Comparison of ENCODE assay signal across 27 cellular contexts in genomic region chr14:88079624-88080023, GRCh38.
DNase-seq lines count a peak whose midpoint lies in the region; ATAC-seq, FAIRE-seq and TF ChIP-seq lines count a peak whose summit lies in the region.
"Had no signal": no experiment of that assay in that cellular context is flagged by ENCODE, and none has a peak within 500 bp of the region (broad histone marks: within the 10 kb centered on the region; RNA-seq: fewer than 3 reads in every experiment).

No MANE protein-coding gene starts in this region.

- H3K9me3 ChIP-seq in K562 (replicated peaks; ENCODE audit: control insufficient read depth, insufficient read depth, low read depth, low read length) (no peaks in the 10 kb centered on the region), heart left ventricle (no peaks in the 10 kb centered on the region)
- H3K9me3 ChIP-seq: BE2C, SK-N-SH had no signal

- H3K4me3 ChIP-seq in K562 (no peak overlapping the region), heart left ventricle (no peak overlapping the region)

- ATAC-seq in K562 (no peak), HG02678 (IDR thresholded peaks at IDR 0.05; ENCODE audit: unreplicated experiment) (no peak), heart left ventricle (no peak)
- ATAC-seq: PC-3, T-helper 17 cell had no signal

- no TSS peak for BruUV-seq in K562 (replicated peaks; lab: Mats Ljungman, UMichigan)

- H3K9me1 ChIP-seq in K562 (ENCODE audit: control insufficient read depth, insufficient read depth, low read length) = no peaks in the 10 kb centered on the region

- no peak for TF ChIP-seq POLR2A in K562 (conservative IDR thresholded peaks at IDR 0.05)
- TF ChIP-seq POLR2A in heart left ventricle (IDR thresholded peaks at IDR 0.05) = no peak

- TF ChIP-seq CTCF in K562 (IDR thresholded peaks at IDR 0.05 in 2 of 3, conservative IDR thresholded peaks at IDR 0.05 in 1 of 3; ENCODE audit: insufficient read depth in 2 of 3, low read depth in 1 of 3, low read length in 3 of 3) (no peak), heart left ventricle (IDR thresholded peaks at IDR 0.05) (no peak)

- H3K79me2 ChIP-seq in K562 (ENCODE audit: control insufficient read depth, insufficient read depth, low read length) = no peaks in the 10 kb centered on the region

- in situ Hi-C loops in K562 (cut with MboI) = no loop called here

- H2AFZ ChIP-seq in K562 (ENCODE audit: low read depth, low read length) = no peak overlapping the region

- TF ChIP-seq RAD21 in K562 (CRISPR knock-in tag; conservative IDR thresholded peaks at IDR 0.05 in 1 of 2, IDR thresholded peaks at IDR 0.05 in 1 of 2) = no peak

- H3K27ac ChIP-seq in K562 (ENCODE audit: extremely low read depth, low read depth, low read length) = no peak overlapping the region
- H3K27ac ChIP-seq in heart left ventricle = no peak overlapping the region
- H3K27ac ChIP-seq: 22Rv1, HL-60 had no signal

- TF ChIP-seq EP300 in K562 (IDR thresholded peaks at IDR 0.05; ENCODE audit: low read length) = no peak

- 0% methylated on average over 2 of the region's 2 CpGs for WGBS in K562 (ENCODE audit: insufficient coverage, low coverage, missing lambda C conversion rate)
- 35 to 92% (median 89%) methylated on average over 2 of the region's 2 CpGs for WGBS in heart left ventricle, 4 donors

- no peaks in the 10 kb centered on the region for H4K20me1 ChIP-seq in K562 (replicated peaks; ENCODE audit: control insufficient read depth, insufficient read depth, low read length)

- POLR2A ChIA-PET in K562 (lab: Yijun Ruan, JAX) = no interaction called here

- intact Hi-C loops in K562 (cut with micrococcal nuclease) (no loop called here), heart left ventricle (cut with DNase I) (no loop called here)

- no peak for FAIRE-seq in K562 (lab: Jason Lieb, UNC)
- FAIRE-seq: GM12892, H54 had no signal

- H3K9ac ChIP-seq in K562 (ENCODE audit: insufficient read depth in 1 of 2, low read depth in 2 of 2, low read length in 2 of 2) = no peak overlapping the region
- H3K9ac ChIP-seq: SK-N-SH had no signal

- CTCF ChIA-PET in K562 (lab: Yijun Ruan, JAX; ENCODE audit: low intra/inter-chr PET ratio) = no interaction called here

- H3K36me3 ChIP-seq in K562 (ENCODE audit: control insufficient read depth, insufficient read depth, low read length) (no peaks in the 10 kb centered on the region), heart left ventricle (no peaks in the 10 kb centered on the region)
- H3K36me3 ChIP-seq: BE2C had no signal

- no peak overlapping the region for H3K4me2 ChIP-seq in K562 (ENCODE audit: insufficient read depth, low read length)
- H3K4me2 ChIP-seq: SK-N-SH had no signal

- H3K27me3 ChIP-seq in K562 (ENCODE audit: control insufficient read depth in 2 of 2, insufficient read depth in 2 of 2, low read length in 2 of 2) = no peaks in the 10 kb centered on the region
- H3K27me3 ChIP-seq in heart left ventricle = peaks cover 0 to 4% (median 0%) of the 10 kb centered on the region in 9 donors
- H3K27me3 ChIP-seq: BE2C had no signal

- no peaks in the 10 kb centered on the region for H3K4me1 ChIP-seq in K562 (replicated peaks in 1 of 2; ENCODE audit: control insufficient read depth in 2 of 2, insufficient read depth in 2 of 2, low read length in 2 of 2)
- H3K4me1 ChIP-seq in heart left ventricle = peaks cover 0 to 6% (median 0%) of the 10 kb centered on the region in 12 donors
- H3K4me1 ChIP-seq: BE2C had no signal

- DNase-seq in NCI-H2081 (lab: John Stamatoyannopoulos, UW) (peak; percentile 40 to 79), NCI-H2081 treated with DMSO at 0.1 percent for 48 hours (lab: John Stamatoyannopoulos, UW) (no peak), NCI-H1417 (lab: John Stamatoyannopoulos, UW) (peak in 2 of 3 experiments; percentile 71 to 95), NCI-H69 (lab: John Stamatoyannopoulos, UW) (peak; percentile 39), K562 (ENCODE audit: extremely low read depth in 1 of 4, low spot score in 3 of 4) (no peak), D341Med (ENCODE audit: low spot score) (no peak), heart left ventricle (no peak)
- DNase-seq: ACHN; BE2C; CD8-positive, alpha-beta memory T cell; DMS153; DND-41; KBM-7; MV-4-11; NCI-H1436 treated with DMSO at 0.1 percent for 48 hours; NCI-H2107; NCI-H446 treated with DMSO at 0.1 percent for 48 hours; NCI-H526; NK-92 treated with Interleukin-12 subunit alpha and Interleukin-12 subunit beta, amount 100 ng/mL, for 24 hours; PC-3; SK-N-SH; T-helper 17 cell had no signal

TF ChIP-seq in K562, 482 proteins besides CTCF, POLR2A, EP300 and RAD21:
- no peak for TF ChIP-seq SMARCE1 (IDR thresholded peaks at IDR 0.05)
- peak; percentile 38; the same call in 1 of the 2 replicates for TF ChIP-seq ZNF316 (IDR thresholded peaks at IDR 0.05)
- TF ChIP-seq ILK (tag; IDR thresholded peaks at IDR 0.05; ENCODE audit: borderline replicate concordance, low read depth) = no peak
- no peak for TF ChIP-seq ZNF280A (IDR thresholded peaks at IDR 0.05; ENCODE audit: low read depth, partially characterized antibody)
- peak; percentile 31; the same call in 1 of the 2 replicates for TF ChIP-seq MAFF (IDR thresholded peaks at IDR 0.05; ENCODE audit: low read length)
- no peak for TF ChIP-seq ZNF707 (CRISPR knock-in tag; conservative IDR thresholded peaks at IDR 0.05)
- TF ChIP-seq CBX8 (IDR thresholded peaks at IDR 0.05; ENCODE audit: borderline replicate concordance, extremely low read depth, low read depth, low read length, poor library complexity, severe bottlenecking) = no peak
- 0 out of 2 replicates have a peak, but pooled peaks have one; percentile 21 for TF ChIP-seq MAFG (tag; conservative IDR thresholded peaks at IDR 0.05)
- no peak for TF ChIP-seq CBX3 (IDR thresholded peaks at IDR 0.05; ENCODE audit: borderline replicate concordance in 1 of 2, low read length in 2 of 2)
- TF ChIP-seq ZNF398 (CRISPR knock-in tag; IDR thresholded peaks at IDR 0.05) = no peak
- no peak for TF ChIP-seq ZNF655 (CRISPR knock-in tag; IDR thresholded peaks at IDR 0.05)
- TF ChIP-seq HMG20B (CRISPR knock-in tag; IDR thresholded peaks at IDR 0.05) = no peak

Comparison
In these comparisons a context has a peak if more than half of its experiments do, and no peak if none do; other contexts are left out.
1. DNase-seq: peak in NCI-H2081 (2 of 2), NCI-H1417 (2 of 3) and NCI-H69 (single experiment); none in NCI-H2081 treated with DMSO at 0.1 percent for 48 hours (single experiment), K562 (0 of 4), D341Med (single experiment) and heart left ventricle (0 of 5).